14 cellular contexts compared by ENCODE assay signal in genomic region chr4:77538574-77539157, GRCh38.
DNase-seq lines count a peak whose midpoint lies in the region; ATAC-seq and TF ChIP-seq lines count a peak whose summit lies in the region.
"Had no signal": no experiment of that assay in that cellular context is flagged by ENCODE, and none has a peak within 500 bp of the region (broad histone marks: within the 10 kb centered on the region; RNA-seq: fewer than 3 reads in every experiment).

No MANE protein-coding gene starts in this region.

- BruUV-seq in MCF 10A (replicated peaks; lab: Mats Ljungman, UMichigan), result no TSS peak

- no peak overlapping the region for H3K9ac ChIP-seq in endodermal cell (ENCODE audit: extremely low read depth, low read length, poor library complexity, severe bottlenecking)

- POLR2A ChIA-PET in MCF 10A (lab: Yijun Ruan, JAX), result interaction anchor here (0.6 to 3.1 kb wide), 10 partner anchors 12 to 255 kb away, joined by 3 to 25 read pairs (median 4); no protein-coding TSS in a partner anchor

- CTCF ChIA-PET in MCF 10A (lab: Yijun Ruan, JAX), result interaction anchor here (0.5 to 3.4 kb wide), 7 partner anchors 39 to 248 kb away, joined by 3 to 14 read pairs (median 3); no protein-coding TSS in a partner anchor

- H3K9me3 ChIP-seq in lung (ENCODE audit: control insufficient read depth in 2 of 2, insufficient read depth in 1 of 2, low read length in 1 of 2) (peaks cover 3 to 4% of the 10 kb centered on the region in 2 donors), endodermal cell (ENCODE audit: control insufficient read depth, low read length) (no peaks in the 10 kb centered on the region)

- in situ Hi-C loops in Caki2 (cut with HindIII; ENCODE audit: low pct_unique_long_range_greater_than_20kb, low sequenced_read_pairs), result no loop called here
- in situ Hi-C loops in KBM-7 (cut with MboI; ENCODE audit: low pct_unique_long_range_greater_than_20kb, low sequenced_read_pairs), result no loop called here

- intact Hi-C loops in MCF 10A (cut with micrococcal nuclease), result loop anchor here (1.0 to 5.0 kb wide), 3 partner anchors 41 to 61 kb away; no protein-coding TSS in a partner anchor

- H3K27ac ChIP-seq in lung (ENCODE audit: low read depth in 1 of 2, low read length in 1 of 2) (peak overlapping the region in 1 of 2 donors; percentile 11), endodermal cell (ENCODE audit: low read depth, low read length) (no peak overlapping the region)
- H3K27ac ChIP-seq: tibial artery had no signal

- peak overlapping the region; percentile 87 for H3K27ac Mint-ChIP-seq in MCF 10A (ENCODE audit: low read depth, unreplicated experiment)
- H3K27ac Mint-ChIP-seq in endodermal cell, result no peak overlapping the region
- H3K27ac Mint-ChIP-seq in type B pancreatic cell, result no peak overlapping the region

- DNase-seq in Caki2 (ENCODE audit: low read depth) (peak; percentile 89), HT1080 (ENCODE audit: low read depth) (peak; percentile 40), MCF 10A (ENCODE audit: unreplicated experiment) (peak; percentile 77), lung (ENCODE audit: low spot score) (peak; percentile 42), endodermal cell (no peak), NCI-H510A (lab: John Stamatoyannopoulos, UW) (no peak), type B pancreatic cell (ENCODE audit: extremely low spot score, unreplicated experiment) (no peak), KBM-7 (no peak)
- DNase-seq: activated CD8-positive, alpha-beta memory T cell treated with anti-CD3 and anti-CD28 coated beads, Interleukin-2, amount 50 U/mL, for 4 hours; DND-41; effector CD8-positive, alpha-beta T cell; mesendoderm; SIG-M5; tibial artery had no signal

- peak; percentile 15 for ATAC-seq in lung (ENCODE audit: insufficient read depth, low FRiP score)

- peaks cover 30% of the 10 kb centered on the region for H3K27me3 Mint-ChIP-seq in MCF 10A (ENCODE audit: insufficient read depth, unreplicated experiment)
- H3K27me3 Mint-ChIP-seq in endodermal cell (ENCODE audit: insufficient read depth), result peaks cover 8% of the 10 kb centered on the region
- peaks cover 21% of the 10 kb centered on the region for H3K27me3 Mint-ChIP-seq in type B pancreatic cell

- H3K4me1 ChIP-seq in lung (ENCODE audit: control insufficient read depth in 2 of 2, insufficient read depth in 2 of 2, low read length in 2 of 2) (peaks cover 0 to 2% of the 10 kb centered on the region in 2 donors), endodermal cell (ENCODE audit: control insufficient read depth, insufficient read depth, low read length) (no peaks in the 10 kb centered on the region)

- H3K27me3 ChIP-seq in lung (ENCODE audit: control insufficient read depth, insufficient read depth) (no peaks in the 10 kb centered on the region), endodermal cell (ENCODE audit: control insufficient read depth, insufficient read depth, low read length, poor library complexity, severe bottlenecking) (peaks cover 4% of the 10 kb centered on the region)
- H3K27me3 ChIP-seq: tibial artery had no signal

- 31 to 47% methylated on average over 4 of the region's 4 CpGs for WGBS in lung, 2 donors
- 84 to 93% methylated on average over 3 to 4 of the region's 4 CpGs for WGBS in endodermal cell (ENCODE audit: insufficient coverage in 1 of 2, insufficient read length in 1 of 2), 2 experiments

- peak overlapping the region; percentile 55 for H3K4me3 Mint-ChIP-seq in MCF 10A (ENCODE audit: unreplicated experiment)
- H3K4me3 Mint-ChIP-seq in endodermal cell, result no peak overlapping the region
- no peak overlapping the region for H3K4me3 Mint-ChIP-seq in type B pancreatic cell

- H3K36me3 Mint-ChIP-seq in MCF 10A (ENCODE audit: insufficient read depth, unreplicated experiment) (no peaks in the 10 kb centered on the region), endodermal cell (ENCODE audit: low read depth) (no peaks in the 10 kb centered on the region), type B pancreatic cell (no peaks in the 10 kb centered on the region)

- H3K4me3 ChIP-seq in lung, result no peak overlapping the region
- no peak overlapping the region for H3K4me3 ChIP-seq in endodermal cell (ENCODE audit: low read length)
- H3K4me3 ChIP-seq: tibial artery had no signal

- H3K4me1 Mint-ChIP-seq in MCF 10A (ENCODE audit: insufficient read depth, unreplicated experiment), result peaks cover 29% of the 10 kb centered on the region
- H3K4me1 Mint-ChIP-seq in endodermal cell, result no peaks in the 10 kb centered on the region
- no peaks in the 10 kb centered on the region for H3K4me1 Mint-ChIP-seq in type B pancreatic cell (ENCODE audit: unreplicated experiment)

- H3K9me3 Mint-ChIP-seq in MCF 10A (ENCODE audit: unreplicated experiment) (no peaks in the 10 kb centered on the region), endodermal cell (peaks cover 18% of the 10 kb centered on the region), type B pancreatic cell (peaks cover 7% of the 10 kb centered on the region)

- no peaks in the 10 kb centered on the region for H3K36me3 ChIP-seq in lung (ENCODE audit: control insufficient read depth in 2 of 2, insufficient read depth in 2 of 2, low read length in 2 of 2)
- no peaks in the 10 kb centered on the region for H3K36me3 ChIP-seq in endodermal cell (ENCODE audit: control insufficient read depth, insufficient read depth, low read length)
- H3K36me3 ChIP-seq: tibial artery had no signal

- TF ChIP-seq CTCF in MCF 10A (IDR thresholded peaks at IDR 0.05; ENCODE audit: unreplicated experiment) (no peak), lung (IDR thresholded peaks at IDR 0.05; ENCODE audit: control extremely low read depth, extremely low read depth) (no peak), endodermal cell (conservative IDR thresholded peaks at IDR 0.05) (no peak), type B pancreatic cell (conservative IDR thresholded peaks at IDR 0.05) (no peak)

Comparison
In these comparisons a context has a peak if more than half of its experiments do, and no peak if none do; other contexts are left out.
1. DNase-seq: peak in Caki2 (single experiment), HT1080 (single experiment), MCF 10A (single experiment) and lung (single experiment); none in endodermal cell (single experiment), NCI-H510A (single experiment), type B pancreatic cell (single experiment) and KBM-7 (single experiment).